ENCODE assay signal across 8 cellular contexts in genomic region chr14:67680121-67680602, GRCh38. TPM values are rescaled to one million over a fixed set of nuclear protein-coding genes. Genes with fewer than 3 reads are reported as not detected.
A peak's percentile ranks its signal among the peaks of the same experiment; 100 is the strongest.
DNase-seq lines count a peak whose midpoint lies in the region; ATAC-seq and TF ChIP-seq lines count a peak whose summit lies in the region.

No MANE protein-coding gene starts in this region.

- no peak overlapping the region for H3K4me3 ChIP-seq in spleen

- H3K27ac ChIP-seq in spleen: peak overlapping the region in 2 of 8 donors; percentile 13 to 21

- H3K27ac Mint-ChIP-seq in activated naive CD4-positive, alpha-beta T cell treated with anti-CD3 and anti-CD28 coated beads for 36 hours: peak overlapping the region; percentile 13
- H3K27ac Mint-ChIP-seq in T-helper 17 cell: peak overlapping the region; percentile 70

- peaks cover 0 to 20% (median 9%) of the 10 kb centered on the region in 6 donors for H3K4me1 ChIP-seq in spleen

- H3K9me3 ChIP-seq in T-helper 17 cell (ENCODE audit: control insufficient read depth, low read length, poor library complexity, severe bottlenecking) (no peaks in the 10 kb centered on the region), spleen (no peaks in the 10 kb centered on the region)

- CTCF ChIA-PET in activated naive CD4-positive, alpha-beta T cell treated with anti-CD3 and anti-CD28 coated beads for 36 hours (lab: Charles Lee): interaction anchor here (0.9 kb wide), 1 partner anchor 61 kb away, joined by 3 read pairs; no protein-coding TSS in a partner anchor

- H3K36me3 Mint-ChIP-seq in activated naive CD4-positive, alpha-beta T cell treated with anti-CD3 and anti-CD28 coated beads for 36 hours (ENCODE audit: low read depth): peaks cover 29% of the 10 kb centered on the region
- H3K36me3 Mint-ChIP-seq in T-helper 17 cell (ENCODE audit: low read depth): no peaks in the 10 kb centered on the region

- intact Hi-C loops in activated naive CD4-positive, alpha-beta T cell treated with anti-CD3 and anti-CD28 coated beads for 36 hours (cut with micrococcal nuclease): loop anchor here (1.0 kb wide), 1 partner anchor 15 kb away; the partner anchor contains the start of gene RDH11
- intact Hi-C loops in spleen (cut with DNase I; ENCODE audit: low total_unique reads): no loop called here

- H3K27me3 Mint-ChIP-seq in activated naive CD4-positive, alpha-beta T cell treated with anti-CD3 and anti-CD28 coated beads for 36 hours (ENCODE audit: low read depth): no peaks in the 10 kb centered on the region
- no peaks in the 10 kb centered on the region for H3K27me3 Mint-ChIP-seq in T-helper 17 cell

- no peaks in the 10 kb centered on the region for H3K9me3 Mint-ChIP-seq in activated naive CD4-positive, alpha-beta T cell treated with anti-CD3 and anti-CD28 coated beads for 36 hours

- TF ChIP-seq POLR2A in spleen (IDR thresholded peaks at IDR 0.05): no peak

- whole genome bisulfite sequencing in spleen, 5 donors: 59 to 83% (median 68%) methylated on average over 3 of the region's 3 CpGs

- H3K4me3 Mint-ChIP-seq in activated naive CD4-positive, alpha-beta T cell treated with anti-CD3 and anti-CD28 coated beads for 36 hours: no peak overlapping the region
- H3K4me3 Mint-ChIP-seq in T-helper 17 cell: no peak overlapping the region

- peak; percentile 39 for DNase-seq in activated naive CD4-positive, alpha-beta T cell treated with anti-CD3 and anti-CD28 coated beads for 36 hours
- no peak for DNase-seq in activated naive CD4-positive, alpha-beta T cell treated with anti-CD3 and anti-CD28 coated beads, Interleukin-2, amount 50 U/mL, for 16 hours
- DNase-seq in T-helper 17 cell (no peak), myocyte (ENCODE audit: low read depth) (peak; percentile 20), COR-L47 (lab: John Stamatoyannopoulos, UW) (no peak), spleen (no peak), cortex of kidney (lab: John Stamatoyannopoulos, UW) (no peak)

- ATAC-seq in HG02938 (IDR thresholded peaks at IDR 0.05; ENCODE audit: unreplicated experiment) (peak; percentile 99), T-helper 17 cell (peak; percentile 65)

- H3K4me1 Mint-ChIP-seq in activated naive CD4-positive, alpha-beta T cell treated with anti-CD3 and anti-CD28 coated beads for 36 hours (ENCODE audit: low read depth): peaks cover 36% of the 10 kb centered on the region
- peaks cover 19% of the 10 kb centered on the region for H3K4me1 Mint-ChIP-seq in T-helper 17 cell

- no peak for TF ChIP-seq CTCF in spleen (IDR thresholded peaks at IDR 0.05 in 8 of 11, conservative IDR thresholded peaks at IDR 0.05 in 3 of 11)

- no peaks in the 10 kb centered on the region for H3K27me3 ChIP-seq in spleen (replicated peaks in 1 of 7)

- H3K36me3 ChIP-seq in spleen: peaks cover 0 to 70% (median 23%) of the 10 kb centered on the region in 6 donors

RNA-seq across cellular contexts. Expression of gene VTI1B, which starts 5.7 kb away (rescaled TPM):
- 10 to 100 TPM; 74.2 to 78.3 TPM for total RNA-seq in activated naive CD4-positive, alpha-beta T cell treated with anti-CD3 and anti-CD28 coated beads for 36 hours
- total RNA-seq in T-helper 17 cell (10 to 100 TPM; 41.2 to 48.1 TPM), myocyte (38.4 and 41.6 TPM in 2 replicates), spleen (10 to 100 TPM; 61.5 to 84.1 (median 67.3) TPM)
- polyA plus RNA-seq in myocyte (2012): 119 TPM
- 10 to 100 TPM; 42.1 to 58.9 (median 56.6) TPM for polyA plus RNA-seq in spleen

RNA-seq across cellular contexts. Expression of gene RDH11, which starts 15.4 kb away (rescaled TPM):
- 10 to 100 TPM; 58.5 to 64.3 TPM for total RNA-seq in activated naive CD4-positive, alpha-beta T cell treated with anti-CD3 and anti-CD28 coated beads for 36 hours
- total RNA-seq in T-helper 17 cell (10 to 100 TPM; 23.4 to 34.4 TPM), myocyte (79.9 and 105 TPM in 2 replicates), spleen (10 to 100 TPM; 29.6 to 49.9 (median 35.5) TPM)
- 64.4 TPM for polyA plus RNA-seq in myocyte (2012)
- polyA plus RNA-seq in spleen: 10 to 100 TPM; 18.0 to 20.9 (median 18.7) TPM

RNA-seq across cellular contexts. Expression of gene RDH12, which starts 21.5 kb away (rescaled TPM):
- not detected for total RNA-seq in activated naive CD4-positive, alpha-beta T cell treated with anti-CD3 and anti-CD28 coated beads for 36 hours
- not detected for total RNA-seq in T-helper 17 cell
- 0.16 TPM in 1 of 2 replicates, not detected in the other for total RNA-seq in myocyte
- 0.15 TPM for polyA plus RNA-seq in myocyte (2012)
- total RNA-seq in spleen: not detected
- polyA plus RNA-seq in spleen: under 1 TPM in 2 of 3 donors, not detected in 1; 0.08 to 0.10 TPM

Comparison
In these comparisons a context has a peak if more than half of its experiments do, and no peak if none do; other contexts are left out.
1. DNase-seq: peak in activated naive CD4-positive, alpha-beta T cell treated with anti-CD3 and anti-CD28 coated beads for 36 hours (single experiment) and myocyte (single experiment); none in activated naive CD4-positive, alpha-beta T cell treated with anti-CD3 and anti-CD28 coated beads, Interleukin-2, amount 50 U/mL, for 16 hours (single experiment), T-helper 17 cell (0 of 3), COR-L47 (single experiment), spleen (single experiment) and cortex of kidney (single experiment).